In genomic region chr21:42238185-42238934, GRCh38 we compare ENCODE assay signal across 12 cellular contexts. TPM values are rescaled to one million over a fixed set of nuclear protein-coding genes. Genes with fewer than 3 reads are reported as not detected.
DNase-seq lines count a peak whose midpoint lies in the region; ATAC-seq, FAIRE-seq and TF ChIP-seq lines count a peak whose summit lies in the region.
"Had no signal": no experiment of that assay in that cellular context is flagged by ENCODE, and none has a peak within 500 bp of the region (broad histone marks: within the 10 kb centered on the region; RNA-seq: fewer than 3 reads in every experiment).

No MANE protein-coding gene starts in this region.

- H3K4me3 Mint-ChIP-seq in CD14-positive monocyte = no peak overlapping the region

- TF ChIP-seq POLR2A in body of pancreas (IDR thresholded peaks at IDR 0.05) = no peak

- peaks cover 0 to 2% (median 0%) of the 10 kb centered on the region in 7 donors for H3K9me3 Mint-ChIP-seq in CD14-positive monocyte

- H3K9ac ChIP-seq in kidney (ENCODE audit: low read length in 2 of 2) = no peak overlapping the region

- H3K27ac ChIP-seq in kidney (ENCODE audit: low read depth in 2 of 2, low read length in 2 of 2) (no peak overlapping the region), body of pancreas (no peak overlapping the region)
- H3K27ac ChIP-seq: sigmoid colon had no signal

- ATAC-seq in GM19463 (IDR thresholded peaks at IDR 0.05; ENCODE audit: unreplicated experiment) = no peak
- ATAC-seq in GM19452 (IDR thresholded peaks at IDR 0.05; ENCODE audit: unreplicated experiment) = no peak
- ATAC-seq in body of pancreas = no peak

- peak overlapping the region in 4 of 7 donors; percentile 11 to 54 (median 33) for H3K27ac Mint-ChIP-seq in CD14-positive monocyte

- TF ChIP-seq CTCF in CD14-positive monocyte (IDR thresholded peaks at IDR 0.05) (no peak), kidney (IDR thresholded peaks at IDR 0.05; ENCODE audit: borderline replicate concordance, extremely low read depth, insufficient read depth) (no peak), D721Med (IDR thresholded peaks at IDR 0.05; ENCODE audit: insufficient read depth, missing control alignments) (no peak), body of pancreas (IDR thresholded peaks at IDR 0.05) (no peak)

- H3K36me3 Mint-ChIP-seq in CD14-positive monocyte = peaks cover 0 to 13% of the 10 kb centered on the region in 2 donors

- H3K4me3 ChIP-seq in kidney (ENCODE audit: low read length in 2 of 2) (no peak overlapping the region), body of pancreas (no peak overlapping the region)
- H3K4me3 ChIP-seq: sigmoid colon had no signal

- no peaks in the 10 kb centered on the region for H3K36me3 ChIP-seq in kidney (ENCODE audit: control insufficient read depth in 1 of 2, insufficient read depth in 2 of 2, low read length in 2 of 2)
- H3K36me3 ChIP-seq in body of pancreas (replicated peaks in 1 of 2; ENCODE audit: insufficient read depth in 1 of 2, low read depth in 2 of 2) = no peaks in the 10 kb centered on the region
- H3K36me3 ChIP-seq: sigmoid colon had no signal

- 67 to 79% methylated on average over 12 of the region's 12 CpGs for WGBS in body of pancreas, 2 donors

- peaks cover 27 to 32% of the 10 kb centered on the region in 2 donors for H3K4me1 ChIP-seq in kidney (ENCODE audit: control insufficient read depth in 1 of 2, insufficient read depth in 1 of 2, low read depth in 1 of 2, low read length in 2 of 2)
- H3K4me1 ChIP-seq in body of pancreas = peaks cover 29% of the 10 kb centered on the region

- intact Hi-C loops in CD14-positive monocyte (cut with micrococcal nuclease) (loop anchor here in 1 of 2 donors (10.0 kb wide), 1 partner anchor 224 kb away; the partner anchor contains the start of gene ZBTB21), kidney (cut with DNase I) (no loop called here), body of pancreas (cut with DNase I) (no loop called here)

- peaks cover 1 to 12% (median 6%) of the 10 kb centered on the region in 3 donors for H3K27me3 Mint-ChIP-seq in CD14-positive monocyte (ENCODE audit: low read depth in 3 of 3)

- H3K27me3 ChIP-seq in body of pancreas = no peaks in the 10 kb centered on the region
- H3K27me3 ChIP-seq: sigmoid colon had no signal

- H3K9me3 ChIP-seq in kidney (ENCODE audit: control insufficient read depth in 1 of 2, low read length in 2 of 2) (no peaks in the 10 kb centered on the region), body of pancreas (no peaks in the 10 kb centered on the region)
- H3K9me3 ChIP-seq: sigmoid colon had no signal

- FAIRE-seq in kidney (lab: Jason Lieb, UNC) = no peak
- FAIRE-seq in D721Med (lab: Jason Lieb, UNC) = no peak
- FAIRE-seq: HTR-8/SVneo had no signal

- peaks cover 52% of the 10 kb centered on the region for H3K4me1 Mint-ChIP-seq in CD14-positive monocyte

- DNase-seq in CD14-positive monocyte (ENCODE audit: low spot score) (no peak), NAMALWA (ENCODE audit: low spot score) (peak; percentile 64), kidney (peak; percentile 25), D721Med (ENCODE audit: insufficient read length, low spot score) (no peak), body of pancreas (no peak)
- peak; percentile 53 to 56 for DNase-seq in activated T-cell treated with anti-CD3 and anti-CD28 coated beads, Interleukin-2, amount 50 U/mL, for 48 hours
- DNase-seq: NCI-H2081 treated with DMSO at 0.1 percent for 48 hours, SHP77 treated with DMSO at 0.1 percent for 48 hours, sigmoid colon had no signal

RNA-seq across cellular contexts. Expression of gene ABCG1, which starts 19.4 kb away (rescaled TPM):
- polyA plus RNA-seq in CD14-positive monocyte (1 to 10 TPM; 3.5 to 5.2 TPM), kidney (ENCODE audit: insufficient read depth, low read depth, low replicate concordance) (5.6 TPM)
- total RNA-seq in kidney (27.6 TPM), body of pancreas (1 to 10 TPM; 7.5 to 7.6 TPM)

Comparison
In these comparisons a context has a peak if more than half of its experiments do, and no peak if none do; other contexts are left out.
1. DNase-seq: peak in NAMALWA (single experiment), activated T-cell treated with anti-CD3 and anti-CD28 coated beads, Interleukin-2, amount 50 U/mL, for 48 hours (2 of 2) and kidney (single experiment); none in CD14-positive monocyte (single experiment), D721Med (single experiment) and body of pancreas (0 of 4).